ENCODE assay signal across 10 cellular contexts in the genomic region with DNA sequence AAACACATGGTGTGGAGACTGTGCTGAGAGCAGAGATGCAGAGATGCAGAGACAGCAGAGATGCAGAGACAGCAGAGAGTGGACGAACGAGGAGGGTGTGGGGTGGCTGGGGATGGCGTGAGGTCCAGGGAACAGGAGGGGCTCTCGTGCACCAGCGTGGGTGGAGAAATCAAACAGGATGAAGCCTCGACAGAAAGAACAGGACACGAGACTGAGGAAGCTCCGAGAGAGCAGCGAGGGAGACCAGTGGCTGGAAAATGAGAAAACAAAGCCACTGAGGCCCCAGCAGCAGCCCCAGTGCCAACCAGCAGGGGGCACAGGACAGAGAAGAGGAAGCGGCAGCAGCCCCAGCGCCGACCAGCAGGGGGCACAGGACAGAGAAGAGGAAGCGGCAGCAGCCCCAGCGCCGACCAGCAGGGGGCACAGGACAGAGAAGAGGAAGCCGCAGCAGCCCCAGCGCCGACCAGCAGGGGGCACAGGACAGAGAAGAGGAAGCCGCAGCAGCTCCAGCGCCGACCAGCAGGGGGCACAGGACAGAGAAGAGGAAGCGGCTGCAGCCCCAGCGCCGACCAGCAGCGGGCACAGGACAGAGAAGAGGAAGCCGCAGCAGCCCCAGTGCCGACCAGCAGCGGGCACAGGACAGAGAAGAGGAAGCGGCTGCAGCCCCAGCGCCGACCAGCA. TPM values are rescaled to one million over a fixed set of nuclear protein-coding genes. Genes with fewer than 3 reads are reported as not detected.
DNase-seq lines count a peak whose midpoint lies in the region; ATAC-seq, FAIRE-seq and TF ChIP-seq lines count a peak whose summit lies in the region.
"Not testable (repeated sequence)": the region's sequence is repeated elsewhere in the genome, so short reads cannot be mapped to it uniquely, and the experiment has no call there.
"Had no signal": no experiment of that assay in that cellular context is flagged by ENCODE, and none has a peak within 500 bp of the region (broad histone marks: within the 10 kb centered on the region; RNA-seq: fewer than 3 reads in every experiment).

No MANE protein-coding gene starts in this region.

- peaks cover 61% of the 10 kb centered on the region for H3K9me3 ChIP-seq in A549

- WGBS in A549 (ENCODE audit: missing lambda C conversion rate): 34% methylated on average over 16 of the region's 31 CpGs

- H3K4me3 ChIP-seq in A549: not testable (repeated sequence)

- not testable (repeated sequence) for H3K4me3 Mint-ChIP-seq in activated naive CD8-positive, alpha-beta T cell treated with anti-CD3 and anti-CD28 coated beads, Interleukin-2, amount 50 U/mL, for 24 hours; nephron
- peak overlapping the region; percentile 81 for H3K4me3 Mint-ChIP-seq in glutamatergic neuron (ENCODE audit: unreplicated experiment)

- peak; percentile 26; the same call in 1 of the 3 replicates for TF ChIP-seq CTCF in A549 (IDR thresholded peaks at IDR 0.05)
- TF ChIP-seq CTCF in glutamatergic neuron (IDR thresholded peaks at IDR 0.05; ENCODE audit: partially characterized antibody, unreplicated experiment): peak; percentile 30
- TF ChIP-seq CTCF in nephron (IDR thresholded peaks at IDR 0.05; ENCODE audit: unreplicated experiment in 3 of 3): peak; percentile 33 to 47 (median 35)

- not testable (repeated sequence) for TF ChIP-seq POLR2A in A549 (IDR thresholded peaks at IDR 0.05; ENCODE audit: low read length); GM12891 (IDR thresholded peaks at IDR 0.05; ENCODE audit: low read depth, low read length)

- not testable (repeated sequence) for H3K27ac Mint-ChIP-seq in activated naive CD8-positive, alpha-beta T cell treated with anti-CD3 and anti-CD28 coated beads, Interleukin-2, amount 50 U/mL, for 24 hours; nephron
- peak overlapping the region; percentile 79 for H3K27ac Mint-ChIP-seq in glutamatergic neuron (ENCODE audit: unreplicated experiment)

- not testable (repeated sequence) for H3K4me1 ChIP-seq in A549

- CTCF ChIA-PET in A549 (lab: Yijun Ruan, JAX): interaction anchor here (0.6 to 1.4 kb wide), 4 partner anchors 9 to 328 kb away, joined by 3 to 5 read pairs (median 3); a partner anchor contains a TSS

- not testable (repeated sequence) for H3K4me1 Mint-ChIP-seq in activated naive CD8-positive, alpha-beta T cell treated with anti-CD3 and anti-CD28 coated beads, Interleukin-2, amount 50 U/mL, for 24 hours; glutamatergic neuron (ENCODE audit: low read depth, unreplicated experiment)
- H3K4me1 Mint-ChIP-seq in nephron: peaks cover 15% of the 10 kb centered on the region

- H3K9me3 Mint-ChIP-seq in activated naive CD8-positive, alpha-beta T cell treated with anti-CD3 and anti-CD28 coated beads, Interleukin-2, amount 50 U/mL, for 24 hours: not testable (repeated sequence)
- H3K9me3 Mint-ChIP-seq in glutamatergic neuron (ENCODE audit: unreplicated experiment): peaks cover 50% of the 10 kb centered on the region
- H3K9me3 Mint-ChIP-seq in nephron: peaks cover 13% of the 10 kb centered on the region

- not testable (repeated sequence) for TF ChIP-seq EP300 in A549 (IDR thresholded peaks at IDR 0.05)

- not testable (repeated sequence) for TF ChIP-seq RAD21 in A549 (conservative IDR thresholded peaks at IDR 0.05 in 1 of 2, IDR thresholded peaks at IDR 0.05 in 1 of 2)

- POLR2A ChIA-PET in A549 (lab: Yijun Ruan, JAX): not testable (repeated sequence)

- ATAC-seq in A549; activated naive CD8-positive, alpha-beta T cell treated with anti-CD3 and anti-CD28 coated beads, Interleukin-2, amount 50 U/mL, for 24 hours: not testable (repeated sequence)

- not testable (repeated sequence) for FAIRE-seq in A549 (lab: Jason Lieb, UNC); GM12891 (lab: Jason Lieb, UNC)

- not testable (repeated sequence) for H3K27ac ChIP-seq in A549

- H3K4me2 ChIP-seq in A549: not testable (repeated sequence)

- not testable (repeated sequence) for H3K27me3 Mint-ChIP-seq in activated naive CD8-positive, alpha-beta T cell treated with anti-CD3 and anti-CD28 coated beads, Interleukin-2, amount 50 U/mL, for 24 hours; nephron (ENCODE audit: low read depth)
- peaks cover 43% of the 10 kb centered on the region for H3K27me3 Mint-ChIP-seq in glutamatergic neuron (ENCODE audit: unreplicated experiment)

- DNase-seq in A549 (ENCODE audit: low read depth in 1 of 2, low spot score in 1 of 2); glutamatergic neuron: not testable (repeated sequence)
- DNase-seq in GM12891 (ENCODE audit: insufficient read length, low spot score) (peak; percentile 66), RPMI8226 (peak; percentile 63)
- peak; percentile 80 for DNase-seq in activated CD8-positive, alpha-beta memory T cell treated with anti-CD3 and anti-CD28 coated beads for 24 hours
- DNase-seq in activated naive CD8-positive, alpha-beta T cell treated with anti-CD3 and anti-CD28 coated beads, Interleukin-2, amount 50 U/mL, for 24 hours: peak; percentile 84
- DNase-seq in stimulated activated CD4-positive, alpha-beta T cell treated with anti-CD3 and anti-CD28 coated beads, Interleukin-4, amount 100 ng/mL, for 48 hours (ENCODE audit: low read depth in 2 of 2): peak; percentile 76 to 90

- H3K36me3 Mint-ChIP-seq in activated naive CD8-positive, alpha-beta T cell treated with anti-CD3 and anti-CD28 coated beads, Interleukin-2, amount 50 U/mL, for 24 hours (ENCODE audit: low read depth): not testable (repeated sequence)
- H3K36me3 Mint-ChIP-seq in glutamatergic neuron (ENCODE audit: unreplicated experiment) (peaks cover 34% of the 10 kb centered on the region), nephron (ENCODE audit: low read depth) (peaks cover 48% of the 10 kb centered on the region)

TF ChIP-seq in A549, 52 proteins besides CTCF, POLR2A, EP300 and RAD21:
- peak; percentile 41; the same call in 1 of the 2 replicates for TF ChIP-seq CHD4 (IDR thresholded peaks at IDR 0.05; ENCODE audit: borderline replicate concordance)

RNA-seq across cellular contexts. Expression of a gene that starts 27.2 kb away (rescaled TPM):
- polyA plus RNA-seq in A549 (2011; rRNA removed) (not detected in 2 replicates), A549 (2017; fragmentation: RNase III; extraction: RNeasy Plus Mini Kit Qiagen cat#74134 plus additional on column Dnase treatment) (not detected in 3 replicates)
- not detected in 2 replicates for polyA plus RNA-seq in A549 (2012; cell fraction: cytosol; rRNA removed)
- not detected in 2 replicates for polyA plus RNA-seq in A549 (2012; cell fraction: nucleus; rRNA removed)
- polyA minus RNA-seq in A549 (2011; rRNA and poly(A)+ RNA removed): not detected in 2 replicates
- polyA plus RNA-seq in GM12891 (2012; ENCODE audit: low read depth, missing spikeins): not detected
- total RNA-seq in glutamatergic neuron (ENCODE audit: unreplicated experiment): not detected
- total RNA-seq: IMR-90, ovary had no signal
- polyA plus RNA-seq: IMR-90, ovary had no signal
